ENCODE assay signal across 1 cellular context in the genomic region with DNA sequence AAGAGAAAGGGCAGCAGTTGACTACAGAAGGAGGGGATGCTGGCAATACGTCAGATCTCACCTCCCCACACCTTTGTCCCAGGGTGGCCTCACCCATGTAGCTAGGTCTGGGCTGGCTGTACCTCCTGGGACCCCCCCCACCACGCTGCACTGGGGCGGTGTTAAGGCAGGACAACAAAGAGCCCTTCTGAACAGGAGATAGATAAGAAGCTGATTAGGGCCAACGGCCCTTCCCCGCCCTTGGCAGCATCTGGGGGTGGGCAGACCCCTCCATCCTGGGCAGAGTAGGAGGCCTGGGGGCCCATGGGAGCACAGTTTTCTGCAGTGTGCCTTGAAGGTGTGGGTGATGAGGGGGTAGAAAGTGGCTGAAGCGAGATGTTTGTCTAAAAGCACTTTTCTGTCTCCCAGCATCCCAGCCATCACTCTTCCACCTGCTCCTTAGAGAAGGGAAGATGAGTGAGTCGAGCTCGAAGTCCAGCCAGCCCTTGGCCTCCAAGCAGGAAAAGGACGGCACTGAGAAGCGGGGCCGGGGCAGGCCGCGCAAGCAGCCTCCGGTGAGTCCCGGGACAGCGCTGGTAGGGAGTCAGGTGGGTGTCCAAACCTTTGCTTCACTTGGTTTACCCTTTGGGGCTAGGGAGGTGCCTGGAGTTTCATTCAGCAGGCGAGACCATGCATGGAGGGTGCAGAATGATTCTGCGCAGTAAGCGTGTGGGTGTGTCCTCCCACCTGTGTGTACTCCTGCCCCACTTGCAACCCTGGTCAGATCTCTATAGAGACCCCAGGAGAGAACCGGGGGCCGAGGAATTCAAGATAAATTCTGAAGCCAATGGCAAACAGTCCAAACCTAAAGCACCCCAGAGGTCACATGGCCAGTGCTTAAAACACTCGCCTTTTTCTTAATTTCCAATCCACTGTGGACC.
TF ChIP-seq lines count a peak whose summit lies in the region.

No MANE protein-coding gene starts in this region.

TF ChIP-seq in K562, 482 proteins besides CTCF, POLR2A, EP300 and RAD21:
- TF ChIP-seq POLR2G (IDR thresholded peaks at IDR 0.05; ENCODE audit: low read depth, low read length) (0 out of 2 replicates have a peak, but pooled peaks have one; percentile 46), EGR1 (conservative IDR thresholded peaks at IDR 0.05) (0 out of 2 replicates have a peak, but pooled peaks have one; percentile 28), RBFOX2 (IDR thresholded peaks at IDR 0.05; ENCODE audit: low read depth, low read length) (peak; percentile 66), CC2D1A (IDR thresholded peaks at IDR 0.05) (no peak), POLR2AphosphoS5 (IDR thresholded peaks at IDR 0.05; ENCODE audit: control insufficient read depth, insufficient read depth, low read depth, low read length) (peak; percentile 39; the same call in 1 of the 2 replicates), ZNF589 (CRISPR knock-in tag; IDR thresholded peaks at IDR 0.05; ENCODE audit: low read depth) (no peak), ZBTB7A (IDR thresholded peaks at IDR 0.05; ENCODE audit: borderline replicate concordance, control insufficient read depth, low read depth, low read length) (peak; percentile 25; the same call in 1 of the 2 replicates), ZNF316 (IDR thresholded peaks at IDR 0.05) (no peak), ZC3H11A (IDR thresholded peaks at IDR 0.05; ENCODE audit: low read depth, low read length) (no peak), ATF1 (CRISPR knock-in tag; IDR thresholded peaks at IDR 0.05) (no peak), ATF1 (tag; IDR thresholded peaks at IDR 0.05) (no peak)
- TF ChIP-seq, protein P1, sequence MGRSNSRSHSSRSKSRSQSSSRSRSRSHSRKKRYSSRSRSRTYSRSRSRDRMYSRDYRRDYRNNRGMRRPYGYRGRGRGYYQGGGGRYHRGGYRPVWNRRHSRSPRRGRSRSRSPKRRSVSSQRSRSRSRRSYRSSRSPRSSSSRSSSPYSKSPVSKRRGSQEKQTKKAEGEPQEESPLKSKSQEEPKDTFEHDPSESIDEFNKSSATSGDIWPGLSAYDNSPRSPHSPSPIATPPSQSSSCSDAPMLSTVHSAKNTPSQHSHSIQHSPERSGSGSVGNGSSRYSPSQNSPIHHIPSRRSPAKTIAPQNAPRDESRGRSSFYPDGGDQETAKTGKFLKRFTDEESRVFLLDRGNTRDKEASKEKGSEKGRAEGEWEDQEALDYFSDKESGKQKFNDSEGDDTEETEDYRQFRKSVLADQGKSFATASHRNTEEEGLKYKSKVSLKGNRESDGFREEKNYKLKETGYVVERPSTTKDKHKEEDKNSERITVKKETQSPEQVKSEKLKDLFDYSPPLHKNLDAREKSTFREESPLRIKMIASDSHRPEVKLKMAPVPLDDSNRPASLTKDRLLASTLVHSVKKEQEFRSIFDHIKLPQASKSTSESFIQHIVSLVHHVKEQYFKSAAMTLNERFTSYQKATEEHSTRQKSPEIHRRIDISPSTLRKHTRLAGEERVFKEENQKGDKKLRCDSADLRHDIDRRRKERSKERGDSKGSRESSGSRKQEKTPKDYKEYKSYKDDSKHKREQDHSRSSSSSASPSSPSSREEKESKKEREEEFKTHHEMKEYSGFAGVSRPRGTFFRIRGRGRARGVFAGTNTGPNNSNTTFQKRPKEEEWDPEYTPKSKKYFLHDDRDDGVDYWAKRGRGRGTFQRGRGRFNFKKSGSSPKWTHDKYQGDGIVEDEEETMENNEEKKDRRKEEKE (IDR thresholded peaks at IDR 0.05; ENCODE audit: borderline replicate concordance in 1 of 2, control insufficient read depth in 1 of 2, low read depth in 2 of 2, low read length in 1 of 2) = no peak
- TF ChIP-seq, protein P2, sequence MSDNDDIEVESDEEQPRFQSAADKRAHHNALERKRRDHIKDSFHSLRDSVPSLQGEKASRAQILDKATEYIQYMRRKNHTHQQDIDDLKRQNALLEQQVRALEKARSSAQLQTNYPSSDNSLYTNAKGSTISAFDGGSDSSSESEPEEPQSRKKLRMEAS (CRISPR knock-in tag; IDR thresholded peaks at IDR 0.05) = 0 out of 2 replicates have a peak, but pooled peaks have one; percentile 30
- TF ChIP-seq, protein P3, sequence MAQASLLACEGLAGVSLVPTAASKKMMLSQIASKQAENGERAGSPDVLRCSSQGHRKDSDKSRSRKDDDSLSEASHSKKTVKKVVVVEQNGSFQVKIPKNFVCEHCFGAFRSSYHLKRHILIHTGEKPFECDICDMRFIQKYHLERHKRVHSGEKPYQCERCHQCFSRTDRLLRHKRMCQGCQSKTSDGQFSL (CRISPR knock-in tag; IDR thresholded peaks at IDR 0.05) = 0 out of 2 replicates have a peak, but pooled peaks have one; percentile 38
- TF ChIP-seq, protein P3 (tag; IDR thresholded peaks at IDR 0.05) = peak in 1 of 2 experiments; percentile 76; a peak in 2 of 4 replicates
- TF ChIP-seq, protein P4, sequence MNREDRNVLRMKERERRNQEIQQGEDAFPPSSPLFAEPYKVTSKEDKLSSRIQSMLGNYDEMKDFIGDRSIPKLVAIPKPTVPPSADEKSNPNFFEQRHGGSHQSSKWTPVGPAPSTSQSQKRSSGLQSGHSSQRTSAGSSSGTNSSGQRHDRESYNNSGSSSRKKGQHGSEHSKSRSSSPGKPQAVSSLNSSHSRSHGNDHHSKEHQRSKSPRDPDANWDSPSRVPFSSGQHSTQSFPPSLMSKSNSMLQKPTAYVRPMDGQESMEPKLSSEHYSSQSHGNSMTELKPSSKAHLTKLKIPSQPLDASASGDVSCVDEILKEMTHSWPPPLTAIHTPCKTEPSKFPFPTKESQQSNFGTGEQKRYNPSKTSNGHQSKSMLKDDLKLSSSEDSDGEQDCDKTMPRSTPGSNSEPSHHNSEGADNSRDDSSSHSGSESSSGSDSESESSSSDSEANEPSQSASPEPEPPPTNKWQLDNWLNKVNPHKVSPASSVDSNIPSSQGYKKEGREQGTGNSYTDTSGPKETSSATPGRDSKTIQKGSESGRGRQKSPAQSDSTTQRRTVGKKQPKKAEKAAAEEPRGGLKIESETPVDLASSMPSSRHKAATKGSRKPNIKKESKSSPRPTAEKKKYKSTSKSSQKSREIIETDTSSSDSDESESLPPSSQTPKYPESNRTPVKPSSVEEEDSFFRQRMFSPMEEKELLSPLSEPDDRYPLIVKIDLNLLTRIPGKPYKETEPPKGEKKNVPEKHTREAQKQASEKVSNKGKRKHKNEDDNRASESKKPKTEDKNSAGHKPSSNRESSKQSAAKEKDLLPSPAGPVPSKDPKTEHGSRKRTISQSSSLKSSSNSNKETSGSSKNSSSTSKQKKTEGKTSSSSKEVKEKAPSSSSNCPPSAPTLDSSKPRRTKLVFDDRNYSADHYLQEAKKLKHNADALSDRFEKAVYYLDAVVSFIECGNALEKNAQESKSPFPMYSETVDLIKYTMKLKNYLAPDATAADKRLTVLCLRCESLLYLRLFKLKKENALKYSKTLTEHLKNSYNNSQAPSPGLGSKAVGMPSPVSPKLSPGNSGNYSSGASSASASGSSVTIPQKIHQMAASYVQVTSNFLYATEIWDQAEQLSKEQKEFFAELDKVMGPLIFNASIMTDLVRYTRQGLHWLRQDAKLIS (CRISPR knock-in tag; IDR thresholded peaks at IDR 0.05) = 0 out of 2 replicates have a peak, but pooled peaks have one; percentile 7
